Comparison of ENCODE assay signal across 15 cellular contexts in the genomic region with DNA sequence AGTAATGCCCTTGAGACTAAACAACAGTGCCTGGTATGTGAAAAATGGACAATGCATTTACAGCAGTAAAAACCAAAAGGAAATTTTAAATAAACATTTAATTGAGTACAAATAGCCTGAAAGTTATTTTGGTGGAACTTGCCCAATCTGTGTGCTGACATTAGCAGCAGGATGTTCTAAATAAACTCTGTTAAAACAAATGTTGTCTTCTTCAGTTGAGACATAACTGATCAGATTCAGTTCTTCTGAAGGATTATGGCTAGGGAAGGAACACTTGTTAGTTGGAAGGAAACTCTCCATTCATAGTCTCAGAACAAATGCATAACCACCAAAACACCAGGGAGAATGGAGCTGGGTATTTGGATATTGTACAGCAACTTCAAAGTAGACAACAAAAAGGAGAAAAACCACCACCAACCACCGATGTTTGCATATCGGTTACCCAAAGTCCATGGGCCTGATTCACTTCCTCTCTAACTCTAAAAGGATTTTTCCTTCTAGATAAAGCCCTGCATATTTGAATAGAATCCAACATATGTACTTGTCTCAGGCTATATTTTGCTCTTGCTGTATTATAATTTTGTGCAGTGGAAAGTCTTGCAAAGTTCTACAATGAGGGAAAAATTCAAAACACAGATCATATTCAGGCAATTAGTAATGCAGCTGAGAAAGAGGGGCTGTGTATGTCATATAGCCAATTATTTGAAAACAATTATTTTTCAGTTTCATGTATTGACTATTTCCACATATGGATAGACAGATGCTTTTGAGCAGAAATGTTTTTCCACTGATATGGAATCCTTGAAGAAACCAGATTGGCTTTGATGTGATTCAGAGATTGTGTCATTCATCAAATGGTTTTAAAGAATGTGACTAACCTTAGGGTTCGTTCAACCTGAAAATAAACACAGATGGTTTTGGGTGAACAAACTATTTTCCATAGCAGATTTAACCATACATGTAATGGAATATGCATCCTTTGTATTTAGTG.
DNase-seq lines count a peak whose midpoint lies in the region; ATAC-seq, FAIRE-seq and TF ChIP-seq lines count a peak whose summit lies in the region.
"Had no signal": no experiment of that assay in that cellular context is flagged by ENCODE, and none has a peak within 500 bp of the region (broad histone marks: within the 10 kb centered on the region; RNA-seq: fewer than 3 reads in every experiment).

No MANE protein-coding gene starts in this region.

- no peak for TF ChIP-seq POLR2A in endothelial cell of umbilical vein (IDR thresholded peaks at IDR 0.05; ENCODE audit: low read depth, low read length)

- POLR2A ChIA-PET in endothelial cell of umbilical vein (lab: Charles Lee): interaction anchor here (0.8 to 1.0 kb wide), 2 partner anchors 8 to 155 kb away, joined by 3 to 6 read pairs; no protein-coding TSS in a partner anchor
- POLR2A ChIA-PET in T-cell (lab: Charles Lee): no interaction called here

- no peak overlapping the region for H3K4me3 Mint-ChIP-seq in T-cell
- no peak overlapping the region for H3K4me3 Mint-ChIP-seq in stimulated activated effector memory CD8-positive, alpha-beta T cell treated with anti-CD3 and anti-CD28 coated beads, Interleukin-12 subunit alpha, Interleukin-12 subunit beta, amount 100 ng/mL, for 72 hours
- H3K4me3 Mint-ChIP-seq: activated CD8-positive, alpha-beta T cell treated with anti-CD3 and anti-CD28 coated beads, Interleukin-2, amount 10 ng/mL, durations not matched to agents 7 days and 5 days; brain had no signal

- H2AFZ ChIP-seq in endothelial cell of umbilical vein (ENCODE audit: low read depth, low read length): peak overlapping the region; percentile 74

- no peaks in the 10 kb centered on the region for H3K27me3 Mint-ChIP-seq in T-cell

- no peaks in the 10 kb centered on the region for H4K20me1 ChIP-seq in endothelial cell of umbilical vein (replicated peaks; ENCODE audit: control insufficient read depth, extremely low read depth, insufficient read depth, low read length)

- H3K9me1 ChIP-seq in endothelial cell of umbilical vein (replicated peaks; ENCODE audit: control insufficient read depth, extremely low read depth, insufficient read depth, low read length): no peaks in the 10 kb centered on the region

- ATAC-seq in GM18873 (IDR thresholded peaks at IDR 0.05; ENCODE audit: low FRiP score, unreplicated experiment) (no peak), GM18867 (IDR thresholded peaks at IDR 0.05; ENCODE audit: unreplicated experiment) (no peak), T-cell (replicated peaks in 1 of 4) (no peak)
- ATAC-seq in stimulated activated effector memory CD8-positive, alpha-beta T cell treated with anti-CD3 and anti-CD28 coated beads, Interleukin-12 subunit alpha, Interleukin-12 subunit beta, amount 100 ng/mL, for 72 hours: no peak
- ATAC-seq: activated CD8-positive, alpha-beta T cell treated with anti-CD3 and anti-CD28 coated beads, Interleukin-2, amount 10 ng/mL, durations not matched to agents 7 days and 5 days; heart left ventricle; stimulated activated naive CD8-positive, alpha-beta T cell treated with anti-CD3 and anti-CD28 coated beads, Interleukin-15, Interleukin-2, amounts not matched to agents 100 U/mL and 50 U/mL, for 24 hours had no signal

- dilution Hi-C loops in endothelial cell of umbilical vein (cut with MboI; ENCODE audit: extremely low pct_ligation_motif_present, low sequenced_read_pairs): no loop called here

- CTCF ChIA-PET in endothelial cell of umbilical vein (lab: Charles Lee) (interaction anchor here (1.0 to 2.5 kb wide), 2 partner anchors 66 to 221 kb away, joined by 5 to 11 read pairs; no protein-coding TSS in a partner anchor), T-cell (lab: Charles Lee) (no interaction called here)

- H3K27ac ChIP-seq in endothelial cell of umbilical vein (ENCODE audit: insufficient read depth, low read depth, low read length): peak overlapping the region; percentile 96
- H3K27ac ChIP-seq: HL-60 had no signal

- H3K9me3 Mint-ChIP-seq in T-cell: peaks cover 0 to 4% (median 0%) of the 10 kb centered on the region in 3 donors
- no peaks in the 10 kb centered on the region for H3K9me3 Mint-ChIP-seq in stimulated activated effector memory CD8-positive, alpha-beta T cell treated with anti-CD3 and anti-CD28 coated beads, Interleukin-12 subunit alpha, Interleukin-12 subunit beta, amount 100 ng/mL, for 72 hours

- no peaks in the 10 kb centered on the region for H3K79me2 ChIP-seq in endothelial cell of umbilical vein (ENCODE audit: control insufficient read depth, insufficient read depth, low read length)

- H3K4me1 Mint-ChIP-seq in T-cell: no peaks in the 10 kb centered on the region
- no peaks in the 10 kb centered on the region for H3K4me1 Mint-ChIP-seq in stimulated activated effector memory CD8-positive, alpha-beta T cell treated with anti-CD3 and anti-CD28 coated beads, Interleukin-12 subunit alpha, Interleukin-12 subunit beta, amount 100 ng/mL, for 72 hours

- no peak overlapping the region for H3K27ac Mint-ChIP-seq in T-cell
- H3K27ac Mint-ChIP-seq in stimulated activated effector memory CD8-positive, alpha-beta T cell treated with anti-CD3 and anti-CD28 coated beads, Interleukin-12 subunit alpha, Interleukin-12 subunit beta, amount 100 ng/mL, for 72 hours: no peak overlapping the region
- H3K27ac Mint-ChIP-seq: activated CD8-positive, alpha-beta T cell treated with anti-CD3 and anti-CD28 coated beads, Interleukin-2, amount 10 ng/mL, durations not matched to agents 7 days and 5 days; brain had no signal

- no peak for TF ChIP-seq CTCF in endothelial cell of umbilical vein (IDR thresholded peaks at IDR 0.05; ENCODE audit: extremely low read depth in 1 of 2, insufficient read depth in 1 of 2, low read depth in 1 of 2, low read length in 2 of 2)
- TF ChIP-seq CTCF in retinal pigment epithelial cell (conservative IDR thresholded peaks at IDR 0.05; ENCODE audit: low read depth, low read length): no peak

- intact Hi-C loops in endothelial cell of umbilical vein (cut with micrococcal nuclease): loop anchor here (1.0 to 10.0 kb wide), 10 partner anchors 39 to 954 kb away; a partner anchor contains a TSS

- peak overlapping the region; percentile 88 for H3K4me2 ChIP-seq in endothelial cell of umbilical vein (ENCODE audit: insufficient read depth, low read length)

- H3K36me3 Mint-ChIP-seq in T-cell: no peaks in the 10 kb centered on the region
- no peaks in the 10 kb centered on the region for H3K36me3 Mint-ChIP-seq in stimulated activated effector memory CD8-positive, alpha-beta T cell treated with anti-CD3 and anti-CD28 coated beads, Interleukin-12 subunit alpha, Interleukin-12 subunit beta, amount 100 ng/mL, for 72 hours
- H3K36me3 Mint-ChIP-seq: brain had no signal

- H3K27me3 ChIP-seq in endothelial cell of umbilical vein (ENCODE audit: control insufficient read depth in 2 of 2, insufficient read depth in 2 of 2, low read length in 2 of 2): no peaks in the 10 kb centered on the region
- H3K27me3 ChIP-seq: heart left ventricle had no signal

- no peaks in the 10 kb centered on the region for H3K9me3 ChIP-seq in endothelial cell of umbilical vein (replicated peaks; ENCODE audit: control insufficient read depth, insufficient read depth, low read length)

- DNase-seq in GM03348 (ENCODE audit: low spot score) (peak; percentile 50), NOMO-1 treated with DMSO at 0.1 percent for 48 hours (lab: John Stamatoyannopoulos, UW; ENCODE audit: unreplicated experiment) (peak; percentile 11), endothelial cell of umbilical vein (ENCODE audit: low read depth, low spot score) (peak; percentile 94), retinal pigment epithelial cell (ENCODE audit: low read depth) (peak; percentile 65), T-cell (no peak)
- DNase-seq in stimulated activated effector memory CD8-positive, alpha-beta T cell treated with anti-CD3 and anti-CD28 coated beads, Interleukin-12 subunit alpha, Interleukin-12 subunit beta, amount 100 ng/mL, for 72 hours (ENCODE audit: low spot score in 2 of 2): no peak
- DNase-seq: activated CD8-positive, alpha-beta T cell treated with anti-CD3 and anti-CD28 coated beads, Interleukin-2, amount 10 ng/mL, durations not matched to agents 7 days and 5 days; H7; heart left ventricle; NCI-H2107; stimulated activated naive CD8-positive, alpha-beta T cell treated with anti-CD3 and anti-CD28 coated beads, Interleukin-15, Interleukin-2, amounts not matched to agents 100 U/mL and 50 U/mL, for 24 hours had no signal

- H3K36me3 ChIP-seq in endothelial cell of umbilical vein (ENCODE audit: control insufficient read depth in 2 of 2, extremely low read depth in 1 of 2, insufficient read depth in 2 of 2, low read length in 2 of 2): no peaks in the 10 kb centered on the region
- H3K36me3 ChIP-seq: heart left ventricle had no signal

- BruUV-seq in endothelial cell of umbilical vein (replicated peaks; lab: Mats Ljungman, UMichigan): TSS peak; percentile 94

- peak; percentile 93 for FAIRE-seq in endothelial cell of umbilical vein (lab: Jason Lieb, UNC)

- H3K4me3 ChIP-seq in endothelial cell of umbilical vein (replicated peaks in 1 of 3; ENCODE audit: insufficient read depth in 1 of 3, low read depth in 1 of 3, low read length in 3 of 3): peak overlapping the region in 1 of 3 experiments; percentile 17
- H3K4me3 ChIP-seq in retinal pigment epithelial cell (ENCODE audit: low read length): no peak overlapping the region
- H3K4me3 ChIP-seq: heart left ventricle had no signal

- H3K9ac ChIP-seq in endothelial cell of umbilical vein (replicated peaks; ENCODE audit: extremely low read depth, insufficient read depth, low read length): peak overlapping the region; percentile 59

- H3K4me1 ChIP-seq in endothelial cell of umbilical vein (ENCODE audit: control insufficient read depth, extremely low read depth, insufficient read depth, low read length): peaks cover 44% of the 10 kb centered on the region

TF ChIP-seq in endothelial cell of umbilical vein, 7 proteins besides CTCF, POLR2A, EP300 and RAD21:
- TF ChIP-seq EZH2 (IDR thresholded peaks at IDR 0.05; ENCODE audit: borderline replicate concordance, low read depth, low read length, severe bottlenecking): no peak
- TF ChIP-seq POLR2AphosphoS5 (IDR thresholded peaks at IDR 0.05; ENCODE audit: insufficient read depth, low read depth, low read length): peak; percentile 54
- TF ChIP-seq MYC (IDR thresholded peaks at IDR 0.05; ENCODE audit: low read depth, low read length): no peak
- TF ChIP-seq, protein P1, sequence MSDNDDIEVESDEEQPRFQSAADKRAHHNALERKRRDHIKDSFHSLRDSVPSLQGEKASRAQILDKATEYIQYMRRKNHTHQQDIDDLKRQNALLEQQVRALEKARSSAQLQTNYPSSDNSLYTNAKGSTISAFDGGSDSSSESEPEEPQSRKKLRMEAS (IDR thresholded peaks at IDR 0.05; ENCODE audit: insufficient read depth, insufficient read length): no peak
- TF ChIP-seq FOS (IDR thresholded peaks at IDR 0.05; ENCODE audit: borderline replicate concordance, insufficient read depth, low read length): peak; percentile 29
- TF ChIP-seq GATA2 (IDR thresholded peaks at IDR 0.05; ENCODE audit: insufficient read depth, insufficient read length, low read depth, low read length): peak; percentile 72
- peak; percentile 78 for TF ChIP-seq JUN (IDR thresholded peaks at IDR 0.05; ENCODE audit: borderline replicate concordance, insufficient read depth, insufficient read length, low read depth)

Comparison
In these comparisons a context has a peak if more than half of its experiments do, and no peak if none do; other contexts are left out.
1. DNase-seq: peak in GM03348 (single experiment), NOMO-1 treated with DMSO at 0.1 percent for 48 hours (single experiment), endothelial cell of umbilical vein (single experiment) and retinal pigment epithelial cell (single experiment); none in T-cell (0 of 34) and stimulated activated effector memory CD8-positive, alpha-beta T cell treated with anti-CD3 and anti-CD28 coated beads, Interleukin-12 subunit alpha, Interleukin-12 subunit beta, amount 100 ng/mL, for 72 hours (0 of 2).